2 cellular contexts compared by ENCODE assay signal in the genomic region with DNA sequence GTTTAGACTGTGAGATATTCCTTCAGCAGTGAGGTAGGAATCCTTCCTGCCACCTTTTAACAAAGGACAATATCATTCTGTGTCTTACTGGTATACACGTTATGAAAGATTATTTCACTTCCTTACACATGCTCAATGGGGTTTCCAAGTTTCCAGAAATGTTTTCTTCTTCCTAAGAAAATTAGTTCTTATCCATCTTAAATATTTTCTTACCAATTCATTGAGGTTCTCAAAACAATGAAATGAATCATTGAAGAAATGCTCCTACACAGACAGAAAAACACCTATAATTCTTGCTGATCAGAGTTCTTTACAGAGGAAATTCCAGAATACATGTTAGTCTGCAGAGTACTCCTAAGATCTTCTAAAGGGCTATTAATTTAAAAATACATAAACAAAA.
TF ChIP-seq lines count a peak whose summit lies in the region.

No MANE protein-coding gene starts in this region.

TF ChIP-seq in SK-N-SH, 30 proteins besides CTCF, POLR2A, EP300 and RAD21 (continued from another document):
- TF ChIP-seq, protein P1, sequence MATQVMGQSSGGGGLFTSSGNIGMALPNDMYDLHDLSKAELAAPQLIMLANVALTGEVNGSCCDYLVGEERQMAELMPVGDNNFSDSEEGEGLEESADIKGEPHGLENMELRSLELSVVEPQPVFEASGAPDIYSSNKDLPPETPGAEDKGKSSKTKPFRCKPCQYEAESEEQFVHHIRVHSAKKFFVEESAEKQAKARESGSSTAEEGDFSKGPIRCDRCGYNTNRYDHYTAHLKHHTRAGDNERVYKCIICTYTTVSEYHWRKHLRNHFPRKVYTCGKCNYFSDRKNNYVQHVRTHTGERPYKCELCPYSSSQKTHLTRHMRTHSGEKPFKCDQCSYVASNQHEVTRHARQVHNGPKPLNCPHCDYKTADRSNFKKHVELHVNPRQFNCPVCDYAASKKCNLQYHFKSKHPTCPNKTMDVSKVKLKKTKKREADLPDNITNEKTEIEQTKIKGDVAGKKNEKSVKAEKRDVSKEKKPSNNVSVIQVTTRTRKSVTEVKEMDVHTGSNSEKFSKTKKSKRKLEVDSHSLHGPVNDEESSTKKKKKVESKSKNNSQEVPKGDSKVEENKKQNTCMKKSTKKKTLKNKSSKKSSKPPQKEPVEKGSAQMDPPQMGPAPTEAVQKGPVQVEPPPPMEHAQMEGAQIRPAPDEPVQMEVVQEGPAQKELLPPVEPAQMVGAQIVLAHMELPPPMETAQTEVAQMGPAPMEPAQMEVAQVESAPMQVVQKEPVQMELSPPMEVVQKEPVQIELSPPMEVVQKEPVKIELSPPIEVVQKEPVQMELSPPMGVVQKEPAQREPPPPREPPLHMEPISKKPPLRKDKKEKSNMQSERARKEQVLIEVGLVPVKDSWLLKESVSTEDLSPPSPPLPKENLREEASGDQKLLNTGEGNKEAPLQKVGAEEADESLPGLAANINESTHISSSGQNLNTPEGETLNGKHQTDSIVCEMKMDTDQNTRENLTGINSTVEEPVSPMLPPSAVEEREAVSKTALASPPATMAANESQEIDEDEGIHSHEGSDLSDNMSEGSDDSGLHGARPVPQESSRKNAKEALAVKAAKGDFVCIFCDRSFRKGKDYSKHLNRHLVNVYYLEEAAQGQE (IDR thresholded peaks at IDR 0.05; ENCODE audit: low read depth, low read length): no peak
- no peak for TF ChIP-seq FOXJ3 (CRISPR knock-in tag; IDR thresholded peaks at IDR 0.05)
- TF ChIP-seq FOXM1 (IDR thresholded peaks at IDR 0.05; ENCODE audit: low read depth): no peak
- no peak for TF ChIP-seq GABPA (IDR thresholded peaks at IDR 0.05; ENCODE audit: low read depth)
- peak; percentile 23; the same call in 1 of the 2 replicates for TF ChIP-seq TCF12 (IDR thresholded peaks at IDR 0.05)

TF ChIP-seq in SK-N-SH treated with all-trans-retinoic acid at 6 μM for 48 hours, 23 proteins besides CTCF, POLR2A, EP300 and RAD21 (continued from another document):
- TF ChIP-seq, protein P2, sequence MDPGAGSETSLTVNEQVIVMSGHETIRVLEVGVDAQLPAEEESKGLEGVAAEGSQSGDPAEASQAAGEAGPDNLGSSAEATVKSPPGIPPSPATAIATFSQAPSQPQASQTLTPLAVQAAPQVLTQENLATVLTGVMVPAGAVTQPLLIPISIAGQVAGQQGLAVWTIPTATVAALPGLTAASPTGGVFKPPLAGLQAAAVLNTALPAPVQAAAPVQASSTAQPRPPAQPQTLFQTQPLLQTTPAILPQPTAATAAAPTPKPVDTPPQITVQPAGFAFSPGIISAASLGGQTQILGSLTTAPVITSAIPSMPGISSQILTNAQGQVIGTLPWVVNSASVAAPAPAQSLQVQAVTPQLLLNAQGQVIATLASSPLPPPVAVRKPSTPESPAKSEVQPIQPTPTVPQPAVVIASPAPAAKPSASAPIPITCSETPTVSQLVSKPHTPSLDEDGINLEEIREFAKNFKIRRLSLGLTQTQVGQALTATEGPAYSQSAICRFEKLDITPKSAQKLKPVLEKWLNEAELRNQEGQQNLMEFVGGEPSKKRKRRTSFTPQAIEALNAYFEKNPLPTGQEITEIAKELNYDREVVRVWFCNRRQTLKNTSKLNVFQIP (CRISPR knock-in tag; IDR thresholded peaks at IDR 0.05; ENCODE audit: borderline replicate concordance, low read depth): no peak
- no peak for TF ChIP-seq ZFP3 (CRISPR knock-in tag; IDR thresholded peaks at IDR 0.05)
